ENCODE assay signal across 18 cellular contexts in the genomic region with DNA sequence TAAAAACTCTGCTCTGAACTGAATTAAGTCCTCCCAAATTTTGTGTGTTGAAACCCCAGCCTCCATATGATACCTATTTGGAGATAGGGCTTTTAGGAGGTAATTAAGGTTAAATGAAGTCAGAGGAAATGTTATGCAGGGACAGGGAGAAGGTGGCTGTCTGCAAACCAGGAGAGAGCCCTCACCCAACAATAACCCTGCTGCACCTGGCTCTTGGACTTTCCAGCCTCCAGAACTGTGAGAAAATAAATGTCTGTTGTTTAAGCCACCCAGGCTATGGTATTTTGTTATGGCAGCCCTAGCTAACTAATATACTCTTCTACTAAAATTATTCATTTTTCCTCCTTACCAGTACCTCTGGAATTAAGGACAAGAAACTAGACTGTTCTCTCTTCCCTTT.
DNase-seq lines count a peak whose midpoint lies in the region; ATAC-seq, FAIRE-seq and TF ChIP-seq lines count a peak whose summit lies in the region.
"Had no signal": no experiment of that assay in that cellular context is flagged by ENCODE, and none has a peak within 500 bp of the region (broad histone marks: within the 10 kb centered on the region; RNA-seq: fewer than 3 reads in every experiment).

No MANE protein-coding gene starts in this region.

- H3K27ac Mint-ChIP-seq in HFFc6, result peak overlapping the region; percentile 42
- H3K27ac Mint-ChIP-seq in astrocyte (ENCODE audit: unreplicated experiment), result no peak overlapping the region
- H3K27ac Mint-ChIP-seq in nephron, result peak overlapping the region; percentile 68 to 92 (median 82)
- H3K27ac Mint-ChIP-seq: CD4-positive, CD25-positive, alpha-beta regulatory T cell had no signal

- H3K4me3 ChIP-seq in astrocyte (ENCODE audit: insufficient read depth, low read depth, low read length) (no peak overlapping the region), thoracic aorta (no peak overlapping the region), SJCRH30 (no peak overlapping the region)
- H3K4me3 ChIP-seq: GM23248 had no signal

- peaks cover 50% of the 10 kb centered on the region for H3K36me3 Mint-ChIP-seq in HFFc6 (ENCODE audit: low read depth)
- H3K36me3 Mint-ChIP-seq in astrocyte (ENCODE audit: low read depth, unreplicated experiment), result peaks cover 12% of the 10 kb centered on the region
- peaks cover 66% of the 10 kb centered on the region for H3K36me3 Mint-ChIP-seq in nephron (ENCODE audit: low read depth)
- H3K36me3 Mint-ChIP-seq: CD4-positive, CD25-positive, alpha-beta regulatory T cell had no signal

- ATAC-seq in thoracic aorta (ENCODE audit: insufficient number of reproducible peaks, low FRiP score, low read depth) (no peak), HG02981 (IDR thresholded peaks at IDR 0.05; ENCODE audit: unreplicated experiment) (no peak)

- no peaks in the 10 kb centered on the region; the same call in 1 of the 2 replicates for H3K27me3 Mint-ChIP-seq in HFFc6 (ENCODE audit: insufficient read depth)
- no peaks in the 10 kb centered on the region for H3K27me3 Mint-ChIP-seq in astrocyte (ENCODE audit: low read depth, unreplicated experiment)
- peaks cover 4% of the 10 kb centered on the region for H3K27me3 Mint-ChIP-seq in nephron (ENCODE audit: low read depth)
- H3K27me3 Mint-ChIP-seq: CD4-positive, CD25-positive, alpha-beta regulatory T cell had no signal

- H3K36me3 ChIP-seq in astrocyte (ENCODE audit: insufficient read depth, low read length) (no peaks in the 10 kb centered on the region), thoracic aorta (no peaks in the 10 kb centered on the region), SJCRH30 (no peaks in the 10 kb centered on the region; the same call in 1 of the 2 replicates)

- H3K4me1 Mint-ChIP-seq in HFFc6 (ENCODE audit: low read depth), result peaks cover 32% of the 10 kb centered on the region
- H3K4me1 Mint-ChIP-seq in astrocyte (ENCODE audit: low read depth, unreplicated experiment), result peaks cover 2% of the 10 kb centered on the region
- peaks cover 54% of the 10 kb centered on the region for H3K4me1 Mint-ChIP-seq in nephron
- H3K4me1 Mint-ChIP-seq: CD4-positive, CD25-positive, alpha-beta regulatory T cell had no signal

- H3K27ac ChIP-seq in astrocyte (ENCODE audit: low read depth, low read length) (no peak overlapping the region), thoracic aorta (peak overlapping the region; percentile 73 to 85), SJCRH30 (no peak overlapping the region)
- H3K27ac ChIP-seq: GM23248 had no signal

- H3K4me1 ChIP-seq in astrocyte (ENCODE audit: insufficient read depth, low read length) (peaks cover 31% of the 10 kb centered on the region), thoracic aorta (ENCODE audit: control insufficient read depth in 1 of 2, low read depth in 2 of 2) (peaks cover 0 to 24% of the 10 kb centered on the region in 2 donors), SJCRH30 (no peaks in the 10 kb centered on the region)

- no peaks in the 10 kb centered on the region for H3K9me3 ChIP-seq in astrocyte (ENCODE audit: insufficient read depth, low read depth, low read length)
- no peaks in the 10 kb centered on the region for H3K9me3 ChIP-seq in thoracic aorta
- no peaks in the 10 kb centered on the region for H3K9me3 ChIP-seq in SJCRH30 (replicated peaks)

- peaks cover 11% of the 10 kb centered on the region for H4K20me1 ChIP-seq in astrocyte (ENCODE audit: insufficient read depth, low read length)

- no peak for FAIRE-seq in astrocyte (lab: Jason Lieb, UNC)
- FAIRE-seq: GM19239, RCC 7860 had no signal

- intact Hi-C loops in posterior cingulate gyrus (cut with DNase I), result no loop called here

- H3K4me3 Mint-ChIP-seq in HFFc6 (no peak overlapping the region), astrocyte (ENCODE audit: unreplicated experiment) (no peak overlapping the region), nephron (peak overlapping the region in 1 of 3 experiments; percentile 6)
- H3K4me3 Mint-ChIP-seq: CD4-positive, CD25-positive, alpha-beta regulatory T cell had no signal

- DNase-seq in HFFc6, result no peak
- DNase-seq in astrocyte (ENCODE audit: low read depth), result no peak
- DNase-seq in thoracic aorta (ENCODE audit: low spot score), result no peak
- DNase-seq in SJCRH30, result no peak
- no peak for DNase-seq in posterior cingulate gyrus
- DNase-seq: ACHN; Calu3; CD4-positive, CD25-positive, alpha-beta regulatory T cell; GM23248; MM.1S; NCI-H1105; NCI-H187 treated with DMSO at 0.1 percent for 48 hours; NCI-H2171; SHP77 had no signal

- no peak overlapping the region for H3K9ac ChIP-seq in astrocyte (ENCODE audit: low read length)
- H3K9ac ChIP-seq: GM23248 had no signal

- H3K79me2 ChIP-seq in astrocyte (ENCODE audit: insufficient read depth, low read length), result peaks cover 21% of the 10 kb centered on the region

- TF ChIP-seq CTCF in HFFc6 (IDR thresholded peaks at IDR 0.05) (no peak), astrocyte (IDR thresholded peaks at IDR 0.05; ENCODE audit: insufficient read depth, low read depth, low read length) (no peak), nephron (IDR thresholded peaks at IDR 0.05; ENCODE audit: unreplicated experiment in 3 of 3) (no peak), thoracic aorta (IDR thresholded peaks at IDR 0.05) (no peak)

- H3K4me2 ChIP-seq in astrocyte (ENCODE audit: low read length), result peak overlapping the region; percentile 76

- no peaks in the 10 kb centered on the region for H3K9me3 Mint-ChIP-seq in HFFc6
- H3K9me3 Mint-ChIP-seq in astrocyte (ENCODE audit: unreplicated experiment), result no peaks in the 10 kb centered on the region
- no peaks in the 10 kb centered on the region for H3K9me3 Mint-ChIP-seq in nephron

- no peaks in the 10 kb centered on the region for H3K27me3 ChIP-seq in astrocyte (ENCODE audit: insufficient read depth, low read length)
- no peaks in the 10 kb centered on the region for H3K27me3 ChIP-seq in thoracic aorta (replicated peaks; ENCODE audit: insufficient read depth)
- no peaks in the 10 kb centered on the region for H3K27me3 ChIP-seq in SJCRH30

- H2AFZ ChIP-seq in astrocyte (ENCODE audit: low read depth, low read length), result no peak overlapping the region
- H2AFZ ChIP-seq: GM23248 had no signal

Comparison
In these comparisons a context has a peak if more than half of its experiments do, and no peak if none do; other contexts are left out.
1. H3K27ac ChIP-seq: peak in thoracic aorta (2 of 2); none in astrocyte (single experiment) and SJCRH30 (single experiment).